Comparison of ENCODE assay signal across 11 cellular contexts in genomic region chr6:26543953-26544352, GRCh38. TPM values are rescaled to one million over a fixed set of nuclear protein-coding genes. Genes with fewer than 3 reads are reported as not detected.
A peak's percentile ranks its signal among the peaks of the same experiment; 100 is the strongest.
DNase-seq lines count a peak whose midpoint lies in the region; ATAC-seq, FAIRE-seq and TF ChIP-seq lines count a peak whose summit lies in the region.
"Had no signal": no experiment of that assay in that cellular context is flagged by ENCODE, and none has a peak within 500 bp of the region (broad histone marks: within the 10 kb centered on the region; RNA-seq: fewer than 3 reads in every experiment).

No MANE protein-coding gene starts in this region.

- H3K9me3 ChIP-seq in WERI-Rb-1 (ENCODE audit: severe bottlenecking) (no peaks in the 10 kb centered on the region), kidney (ENCODE audit: control insufficient read depth in 1 of 2, low read length in 2 of 2) (no peaks in the 10 kb centered on the region)

- no peak for FAIRE-seq in kidney (lab: Jason Lieb, UNC)

- H3K27ac ChIP-seq in WERI-Rb-1 (no peak overlapping the region), kidney (ENCODE audit: low read depth in 2 of 2, low read length in 2 of 2) (no peak overlapping the region)
- H3K27ac ChIP-seq: dorsolateral prefrontal cortex had no signal

- no peak for ATAC-seq in GM21526 (IDR thresholded peaks at IDR 0.05; ENCODE audit: low FRiP score, unreplicated experiment)
- no peak for ATAC-seq in HG03139 (IDR thresholded peaks at IDR 0.05; ENCODE audit: unreplicated experiment)

- TF ChIP-seq CTCF in GM13977 (IDR thresholded peaks at IDR 0.05; ENCODE audit: extremely low read depth, insufficient read depth, missing control alignments) (peak; percentile 45), WERI-Rb-1 (IDR thresholded peaks at IDR 0.05; ENCODE audit: low read depth, low read length) (peak; percentile 60), kidney (IDR thresholded peaks at IDR 0.05; ENCODE audit: borderline replicate concordance, extremely low read depth, insufficient read depth) (peak; percentile 15)

- DNase-seq in AML-193 (lab: John Stamatoyannopoulos, UW) (peak; percentile 49 to 58), GM13977 (ENCODE audit: low spot score) (no peak), WERI-Rb-1 (no peak), kidney (no peak), LoVo (ENCODE audit: low spot score) (no peak), NCI-H446 treated with DMSO at 0.1 percent for 48 hours (lab: John Stamatoyannopoulos, UW) (no peak)
- DNase-seq: dorsolateral prefrontal cortex, NCI-H510A had no signal

- in situ Hi-C loops in GM13977 (cut with MboI; ENCODE audit: low pct_unique_long_range_greater_than_20kb, low sequenced_read_pairs, unreplicated experiment): no loop called here

- H3K27me3 ChIP-seq in WERI-Rb-1 (ENCODE audit: insufficient read depth, low read depth, severe bottlenecking): no peaks in the 10 kb centered on the region
- H3K27me3 ChIP-seq: dorsolateral prefrontal cortex had no signal

- no peak overlapping the region for H3K9ac ChIP-seq in kidney (ENCODE audit: low read length in 2 of 2)

- peaks cover 2 to 3% of the 10 kb centered on the region in 2 donors for H3K4me1 ChIP-seq in kidney (ENCODE audit: control insufficient read depth in 1 of 2, insufficient read depth in 1 of 2, low read depth in 1 of 2, low read length in 2 of 2)

- intact Hi-C loops in kidney (cut with DNase I): no loop called here

- peaks cover 12% of the 10 kb centered on the region for H3K36me3 ChIP-seq in WERI-Rb-1
- H3K36me3 ChIP-seq in kidney (ENCODE audit: control insufficient read depth in 1 of 2, insufficient read depth in 2 of 2, low read length in 2 of 2): peaks cover 7 to 15% of the 10 kb centered on the region in 2 donors

- no peak overlapping the region for H3K4me3 ChIP-seq in WERI-Rb-1 (ENCODE audit: low read depth, low read length)
- no peak overlapping the region for H3K4me3 ChIP-seq in kidney (ENCODE audit: low read length in 2 of 2)
- H3K4me3 ChIP-seq: dorsolateral prefrontal cortex had no signal

RNA-seq across cellular contexts. Expression of gene HMGN4, which starts 5.8 kb away (rescaled TPM):
- total RNA-seq in kidney: 72.7 TPM
- 49.3 TPM for polyA plus RNA-seq in kidney (ENCODE audit: insufficient read depth, low read depth, low replicate concordance)

RNA-seq across cellular contexts. Expression of gene BTN1A1, which starts 43.9 kb away (rescaled TPM):
- 0.09 TPM for total RNA-seq in kidney
- polyA plus RNA-seq in kidney (ENCODE audit: insufficient read depth, low read depth, low replicate concordance): not detected
- total RNA-seq: skeletal muscle tissue had no signal

RNA-seq across cellular contexts. Expression of gene ABT1, which starts 52.8 kb away (rescaled TPM):
- total RNA-seq in kidney: 14.0 TPM
- polyA plus RNA-seq in kidney (ENCODE audit: insufficient read depth, low read depth, low replicate concordance): 11.3 TPM

Comparison
In these comparisons a context has a peak if more than half of its experiments do, and no peak if none do; other contexts are left out.
1. DNase-seq: peak in AML-193 (2 of 2); none in GM13977 (single experiment), WERI-Rb-1 (single experiment), kidney (single experiment), LoVo (single experiment) and NCI-H446 treated with DMSO at 0.1 percent for 48 hours (single experiment).
2. Peak in every context shown above with its lines, with median percentiles within 50 percentile points of each other: CTCF ChIP-seq.